In the genomic region with DNA sequence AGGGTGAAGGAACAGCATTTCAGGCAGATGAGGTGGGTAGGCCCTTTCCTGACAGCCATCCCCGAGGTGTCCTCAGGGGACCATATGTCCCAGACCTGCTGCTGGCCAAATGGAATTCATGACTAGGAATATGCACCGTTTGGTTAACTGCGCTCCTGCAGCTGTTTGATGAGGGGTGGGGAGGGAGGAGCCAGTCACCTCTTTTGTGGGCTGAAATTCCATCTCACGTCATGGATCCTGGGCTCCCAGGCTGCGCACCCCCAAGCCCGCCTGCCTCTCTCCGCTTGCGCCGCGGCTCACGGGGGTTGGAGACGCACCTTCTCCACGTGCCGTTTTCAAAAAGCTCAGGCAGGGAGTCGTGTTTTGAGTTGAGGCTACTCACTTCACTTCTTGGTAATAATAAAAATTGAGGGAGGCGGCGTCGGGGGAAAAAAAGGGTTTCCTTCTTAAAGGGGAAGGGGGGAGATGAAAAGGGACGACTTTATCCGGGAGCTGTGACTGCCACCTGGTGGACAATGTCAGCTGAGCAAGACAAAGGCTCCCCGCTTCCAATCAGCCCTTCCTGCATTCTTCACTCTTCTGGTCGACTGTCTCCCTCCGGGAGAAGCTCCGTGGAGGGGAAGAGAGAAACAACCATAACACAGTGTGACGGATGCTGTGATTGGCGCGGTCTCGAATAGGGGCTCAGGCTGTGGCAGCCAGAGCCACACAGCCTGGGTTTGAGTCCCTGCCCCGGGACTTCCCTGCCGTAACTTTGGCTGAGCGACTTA, we compare ENCODE assay signal across 8 cellular contexts. TPM values are rescaled to one million over a fixed set of nuclear protein-coding genes. Genes with fewer than 3 reads are reported as not detected.
DNase-seq lines count a peak whose midpoint lies in the region; ATAC-seq and TF ChIP-seq lines count a peak whose summit lies in the region.

No MANE protein-coding gene starts in this region.

- no peaks in the 10 kb centered on the region for H3K36me3 ChIP-seq in kidney epithelial cell (ENCODE audit: control insufficient read depth, insufficient read depth, low read length)

- no peaks in the 10 kb centered on the region for H3K27me3 ChIP-seq in kidney epithelial cell (ENCODE audit: control insufficient read depth, insufficient read depth, low read length)

- H3K4me3 ChIP-seq in choroid plexus epithelial cell (ENCODE audit: low read depth, low read length) (peak overlapping the region; percentile 52), kidney epithelial cell (ENCODE audit: low read depth, low read length) (peak overlapping the region; percentile 41)

- TF ChIP-seq CTCF in GM12872 (IDR thresholded peaks at IDR 0.05; ENCODE audit: insufficient read depth, low read depth, low read length) = peak; percentile 86
- TF ChIP-seq CTCF in choroid plexus epithelial cell (conservative IDR thresholded peaks at IDR 0.05; ENCODE audit: low read depth, low read length) = peak; percentile 89
- TF ChIP-seq CTCF in kidney epithelial cell (IDR thresholded peaks at IDR 0.05; ENCODE audit: insufficient read depth, low read length, poor library complexity, severe bottlenecking) = peak; percentile 74

- DNase-seq in NCI-H345 (lab: John Stamatoyannopoulos, UW) = peak; percentile 86
- DNase-seq in activated CD4-positive, alpha-beta T cell treated with anti-CD3 and anti-CD28 coated beads for 24 hours (ENCODE audit: low read depth in 2 of 2) = peak; percentile 57 to 66
- DNase-seq in choroid plexus epithelial cell (ENCODE audit: low read depth) = peak; percentile 89
- peak; percentile 43 for DNase-seq in kidney epithelial cell (ENCODE audit: low read depth)
- peak; percentile 85 for DNase-seq in stimulated activated CD4-positive, alpha-beta T cell treated with anti-CD3 and anti-CD28 coated beads, Interleukin-15, amount 100 ng/mL, for 24 hours

- ATAC-seq in HG03060 (IDR thresholded peaks at IDR 0.05; ENCODE audit: low read depth, unreplicated experiment) (peak; percentile 49), HG02763 (IDR thresholded peaks at IDR 0.05; ENCODE audit: unreplicated experiment) (no peak)

RNA-seq across cellular contexts. Expression of gene C5orf47, which starts 15.9 kb away (rescaled TPM):
- not detected in 2 replicates for total RNA-seq in kidney epithelial cell
